ENCODE assay signal across 8 cellular contexts in genomic region chr20:35601021-35601973, GRCh38. TPM values are rescaled to one million over a fixed set of nuclear protein-coding genes. Genes with fewer than 3 reads are reported as not detected.
DNase-seq lines count a peak whose midpoint lies in the region; ATAC-seq and TF ChIP-seq lines count a peak whose summit lies in the region.

No MANE protein-coding gene starts in this region.

- peaks cover 43% of the 10 kb centered on the region for H3K27me3 ChIP-seq in HUES48 (ENCODE audit: control insufficient read depth, insufficient read depth, low read length)
- peaks cover 41% of the 10 kb centered on the region for H3K27me3 ChIP-seq in cardiac muscle cell
- peaks cover 25% of the 10 kb centered on the region for H3K27me3 ChIP-seq in trophoblast cell (ENCODE audit: insufficient read depth, low read length)
- H3K27me3 ChIP-seq in tibial nerve = peaks cover 0 to 38% of the 10 kb centered on the region in 2 donors

- no peak overlapping the region for H2BK5ac ChIP-seq in trophoblast cell (ENCODE audit: low read depth, low read length, poor library complexity)

- no peaks in the 10 kb centered on the region for H3K79me2 ChIP-seq in trophoblast cell (ENCODE audit: control insufficient read depth, insufficient read depth, low read length, poor library complexity)

- TF ChIP-seq CTCF in cardiac muscle cell (IDR thresholded peaks at IDR 0.05; ENCODE audit: low read depth, low read length) (peak; percentile 47), tibial nerve (IDR thresholded peaks at IDR 0.05) (peak; percentile 38 to 67 (median 52))

- H3K4me3 ChIP-seq in HUES48 (ENCODE audit: low read depth, low read length) = peak overlapping the region; percentile 65
- peak overlapping the region; percentile 26 for H3K4me3 ChIP-seq in cardiac muscle cell
- H3K4me3 ChIP-seq in trophoblast cell (ENCODE audit: low read depth, low read length) = peak overlapping the region; percentile 49
- H3K4me3 ChIP-seq in tibial nerve = peak overlapping the region; percentile 30 to 56 (median 36)

- H3K23ac ChIP-seq in trophoblast cell (ENCODE audit: low read length) = no peak overlapping the region

- H3K9ac ChIP-seq in HUES48 (ENCODE audit: low read depth, low read length) = peak overlapping the region; percentile 45; the same call in 1 of the 2 replicates
- no peak overlapping the region for H3K9ac ChIP-seq in trophoblast cell (ENCODE audit: low read length)

- DNase-seq in D341Med (ENCODE audit: low spot score) (peak; percentile 82), SKM-1 (lab: John Stamatoyannopoulos, UW; ENCODE audit: unreplicated experiment) (peak; percentile 23), cardiac muscle cell (ENCODE audit: low read depth in 1 of 2, low spot score in 1 of 2) (peak; percentile 83 to 86), trophoblast cell (peak; percentile 67 to 68), tibial nerve (ENCODE audit: low spot score in 2 of 2) (peak in 1 of 2 donors; percentile 55)
- peak; percentile 80 for DNase-seq in activated naive CD4-positive, alpha-beta T cell treated with anti-CD3 and anti-CD28 coated beads, Interleukin-2, amount 50 U/mL, for 16 hours

- no peak for TF ChIP-seq POLR2A in tibial nerve (IDR thresholded peaks at IDR 0.05)

- H2AK5ac ChIP-seq in trophoblast cell (ENCODE audit: low read length) = no peak overlapping the region

- no CpG with 5 or more reads among the region's 102 CpGs for WGBS in trophoblast cell (ENCODE audit: extremely low coverage, insufficient coverage, insufficient read length)
- 1% methylated on average over 29 to 49 of the region's 102 CpGs for WGBS in tibial nerve, 2 donors

- no peak overlapping the region for H3K14ac ChIP-seq in trophoblast cell (ENCODE audit: low read length)

- H4K8ac ChIP-seq in trophoblast cell (ENCODE audit: low read depth, low read length) = no peak overlapping the region

- H3K4me2 ChIP-seq in trophoblast cell (ENCODE audit: low read length) = peak overlapping the region; percentile 75

- no peaks in the 10 kb centered on the region for H3K36me3 ChIP-seq in HUES48 (ENCODE audit: control insufficient read depth, insufficient read depth, low read length)
- H3K36me3 ChIP-seq in cardiac muscle cell = no peaks in the 10 kb centered on the region
- no peaks in the 10 kb centered on the region for H3K36me3 ChIP-seq in trophoblast cell (ENCODE audit: control insufficient read depth in 1 of 2, insufficient read depth in 2 of 2, low read length in 2 of 2)
- H3K36me3 ChIP-seq in tibial nerve = no peaks in the 10 kb centered on the region

- ATAC-seq in HG02610 (IDR thresholded peaks at IDR 0.05; ENCODE audit: unreplicated experiment) = no peak

- H3K79me1 ChIP-seq in trophoblast cell (ENCODE audit: low read length) = no peaks in the 10 kb centered on the region

- H3K18ac ChIP-seq in trophoblast cell (ENCODE audit: low read length) = no peak overlapping the region

- H3K27ac ChIP-seq in HUES48 (ENCODE audit: low read depth, low read length) = no peak overlapping the region
- H3K27ac ChIP-seq in cardiac muscle cell = no peak overlapping the region
- no peak overlapping the region for H3K27ac ChIP-seq in trophoblast cell (ENCODE audit: low read depth, low read length)
- peak overlapping the region in 1 of 4 donors; percentile 46 for H3K27ac ChIP-seq in tibial nerve

- H3K4me1 ChIP-seq in HUES48 (ENCODE audit: control insufficient read depth, insufficient read depth, low read length) (no peaks in the 10 kb centered on the region), cardiac muscle cell (ENCODE audit: low read depth) (no peaks in the 10 kb centered on the region), trophoblast cell (ENCODE audit: control insufficient read depth in 1 of 2, insufficient read depth in 2 of 2, low read length in 2 of 2) (peaks cover 9 to 11% of the 10 kb centered on the region in 2 experiments), tibial nerve (peaks cover 0 to 20% (median 16%) of the 10 kb centered on the region in 4 donors)

- no peak overlapping the region for H2BK120ac ChIP-seq in trophoblast cell (ENCODE audit: insufficient read depth, low read length, poor library complexity)

- H3K9me3 ChIP-seq in HUES48 (ENCODE audit: control insufficient read depth, insufficient read depth, low read length) = no peaks in the 10 kb centered on the region
- H3K9me3 ChIP-seq in cardiac muscle cell (ENCODE audit: low read depth) = no peaks in the 10 kb centered on the region
- H3K9me3 ChIP-seq in trophoblast cell (ENCODE audit: insufficient read depth, low read depth, low read length) = peaks cover 5% of the 10 kb centered on the region
- H3K9me3 ChIP-seq in tibial nerve = no peaks in the 10 kb centered on the region

- H2AFZ ChIP-seq in trophoblast cell (ENCODE audit: insufficient read depth, low read length, poor library complexity) = peak overlapping the region; percentile 66

- no peak overlapping the region for H4K12ac ChIP-seq in trophoblast cell (ENCODE audit: low read depth, low read length)

- no peak for TF ChIP-seq EP300 in tibial nerve (IDR thresholded peaks at IDR 0.05)

- no peak overlapping the region for H2BK12ac ChIP-seq in trophoblast cell (ENCODE audit: low read length)

- no peak overlapping the region for H3K4ac ChIP-seq in trophoblast cell (ENCODE audit: low read depth, low read length)

- no peak overlapping the region for H4K91ac ChIP-seq in trophoblast cell (ENCODE audit: low read depth, low read length)

RNA-seq across cellular contexts. Expression of gene SPAG4, which starts 14.3 kb away (rescaled TPM):
- total RNA-seq in cardiac muscle cell (12.8 and 44.6 TPM in 2 replicates), tibial nerve (1 to 10 TPM; 1.3 to 5.7 (median 2.6) TPM)
- polyA plus RNA-seq in cardiac muscle cell = 27.9 and 107 TPM in 2 replicates
- polyA plus RNA-seq in trophoblast cell (2013) = 2.7 and 3.1 TPM in 2 replicates

RNA-seq across cellular contexts. Expression of gene ERGIC3, which starts 59.4 kb away (rescaled TPM):
- 213 and 254 TPM in 2 replicates for total RNA-seq in cardiac muscle cell
- polyA plus RNA-seq in cardiac muscle cell = 170 and 179 TPM in 2 replicates
- 162 and 167 TPM in 2 replicates for polyA plus RNA-seq in trophoblast cell (2013)
- total RNA-seq in tibial nerve = 100 to 1,000 TPM; 106 to 199 (median 153) TPM
